Comparison of ENCODE assay signal across 8 cellular contexts in genomic region chr4:25913056-25913850, GRCh38. TPM values are rescaled to one million over a fixed set of nuclear protein-coding genes. Genes with fewer than 3 reads are reported as not detected.
DNase-seq lines count a peak whose midpoint lies in the region; ATAC-seq, FAIRE-seq and TF ChIP-seq lines count a peak whose summit lies in the region.

No MANE protein-coding gene starts in this region.

- H3K27me3 Mint-ChIP-seq in astrocyte (ENCODE audit: low read depth, unreplicated experiment): no peaks in the 10 kb centered on the region

- H3K27me3 ChIP-seq in Peyer's patch (no peaks in the 10 kb centered on the region), astrocyte (ENCODE audit: insufficient read depth, low read length) (no peaks in the 10 kb centered on the region)

- no peaks in the 10 kb centered on the region for H3K36me3 Mint-ChIP-seq in astrocyte (ENCODE audit: low read depth, unreplicated experiment)

- H3K79me2 ChIP-seq in astrocyte (ENCODE audit: insufficient read depth, low read length): no peaks in the 10 kb centered on the region

- H2AFZ ChIP-seq in astrocyte (ENCODE audit: low read depth, low read length): peak overlapping the region; percentile 94

- H4K20me1 ChIP-seq in astrocyte (ENCODE audit: insufficient read depth, low read length): no peaks in the 10 kb centered on the region

- H3K4me1 Mint-ChIP-seq in astrocyte (ENCODE audit: low read depth, unreplicated experiment): peaks cover 11% of the 10 kb centered on the region

- H3K4me3 Mint-ChIP-seq in astrocyte (ENCODE audit: unreplicated experiment): peak overlapping the region; percentile 94

- TF ChIP-seq POLR2A in Peyer's patch (IDR thresholded peaks at IDR 0.05): no peak

- peak; percentile 16 for ATAC-seq in HG02840 (IDR thresholded peaks at IDR 0.05; ENCODE audit: low FRiP score, unreplicated experiment)

- H3K4me2 ChIP-seq in astrocyte (ENCODE audit: low read length): peak overlapping the region; percentile 89

- FAIRE-seq in astrocyte (lab: Jason Lieb, UNC): no peak

- no peaks in the 10 kb centered on the region for H3K9me3 ChIP-seq in Peyer's patch
- no peaks in the 10 kb centered on the region for H3K9me3 ChIP-seq in astrocyte (ENCODE audit: insufficient read depth, low read depth, low read length)

- peak overlapping the region; percentile 87 for H3K9ac ChIP-seq in astrocyte (ENCODE audit: low read length)

- H3K27ac ChIP-seq in Peyer's patch: peak overlapping the region; percentile 90 to 98 (median 92)
- H3K27ac ChIP-seq in astrocyte (ENCODE audit: low read depth, low read length): peak overlapping the region; percentile 72

- H3K9me3 Mint-ChIP-seq in astrocyte (ENCODE audit: unreplicated experiment): peaks cover 6% of the 10 kb centered on the region

- H3K27ac Mint-ChIP-seq in astrocyte (ENCODE audit: unreplicated experiment): peak overlapping the region; percentile 85

- peak; percentile 64 for DNase-seq in NCI-H748 (lab: John Stamatoyannopoulos, UW; ENCODE audit: unreplicated experiment)
- no peak for DNase-seq in NCI-H748 treated with DMSO at 0.1 percent for 48 hours (lab: John Stamatoyannopoulos, UW)
- peak; percentile 67 to 87 (median 85) for DNase-seq in Peyer's patch
- DNase-seq in astrocyte (ENCODE audit: low read depth): no peak
- peak; percentile 36 for DNase-seq in iPS-NIHi11 (ENCODE audit: low spot score)
- peak; percentile 4 for DNase-seq in stimulated activated CD4-positive, alpha-beta T cell treated with anti-CD3 and anti-CD28 coated beads, Interleukin-1b, Interleukin-23, amount 100 ng/mL, for 48 hours
- no peak for DNase-seq in AML-193 (lab: John Stamatoyannopoulos, UW)

- H3K4me1 ChIP-seq in Peyer's patch: peaks cover 4 to 16% (median 7%) of the 10 kb centered on the region in 4 donors
- peaks cover 23% of the 10 kb centered on the region for H3K4me1 ChIP-seq in astrocyte (ENCODE audit: insufficient read depth, low read length)

- H3K36me3 ChIP-seq in Peyer's patch (no peaks in the 10 kb centered on the region), astrocyte (ENCODE audit: insufficient read depth, low read length) (no peaks in the 10 kb centered on the region)

- no peak for TF ChIP-seq CTCF in Peyer's patch (IDR thresholded peaks at IDR 0.05)
- TF ChIP-seq CTCF in astrocyte (IDR thresholded peaks at IDR 0.05; ENCODE audit: insufficient read depth, low read depth, low read length): no peak

- H3K4me3 ChIP-seq in Peyer's patch (peak overlapping the region; percentile 60 to 75 (median 64)), astrocyte (ENCODE audit: insufficient read depth, low read depth, low read length) (peak overlapping the region; percentile 76)

RNA-seq across cellular contexts. Expression of gene SMIM20, which starts 0.8 kb away (rescaled TPM):
- total RNA-seq in Peyer's patch: 10 to 100 TPM; 11.6 to 55.7 (median 31.3) TPM
- total RNA-seq in astrocyte: 19.4 and 22.3 TPM in 2 replicates

RNA-seq across cellular contexts. Expression of gene SEL1L3, which starts 50.5 kb away (rescaled TPM):
- total RNA-seq in Peyer's patch (100 to 1,000 TPM in 3 of 4 donors, 10 to 100 TPM in 1; 91.4 to 194 (median 134) TPM), astrocyte (24.9 and 32.7 TPM in 2 replicates)

Comparison
In these comparisons a context has a peak if more than half of its experiments do, and no peak if none do; other contexts are left out.
1. DNase-seq: peak in NCI-H748 (single experiment), Peyer's patch (3 of 3), iPS-NIHi11 (single experiment) and stimulated activated CD4-positive, alpha-beta T cell treated with anti-CD3 and anti-CD28 coated beads, Interleukin-1b, Interleukin-23, amount 100 ng/mL, for 48 hours (single experiment); none in NCI-H748 treated with DMSO at 0.1 percent for 48 hours (single experiment), astrocyte (single experiment) and AML-193 (0 of 2).